Comparison of ENCODE assay signal across 21 cellular contexts in the genomic region with DNA sequence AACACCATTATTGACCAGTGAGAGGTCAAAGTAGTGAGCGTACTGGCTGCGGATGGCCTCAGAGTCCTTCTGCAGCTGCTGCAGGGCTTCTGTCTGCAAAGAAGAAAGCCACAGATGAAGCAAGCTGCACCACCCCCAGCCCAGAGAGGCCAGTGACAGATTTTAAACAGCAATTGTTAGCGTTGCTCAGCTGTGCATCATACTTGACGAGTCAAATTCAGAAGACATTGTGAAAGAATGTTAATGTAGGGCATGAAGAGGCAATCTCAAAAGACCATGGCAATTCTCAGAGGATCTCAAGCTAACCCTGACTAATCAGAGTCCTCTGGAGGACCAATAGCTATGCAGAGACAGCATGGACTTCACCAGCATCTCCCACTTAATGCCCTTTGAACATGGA. TPM values are rescaled to one million over a fixed set of nuclear protein-coding genes. Genes with fewer than 3 reads are reported as not detected.
DNase-seq lines count a peak whose midpoint lies in the region; ATAC-seq and TF ChIP-seq lines count a peak whose summit lies in the region.
"Had no signal": no experiment of that assay in that cellular context is flagged by ENCODE, and none has a peak within 500 bp of the region (broad histone marks: within the 10 kb centered on the region; RNA-seq: fewer than 3 reads in every experiment).

No MANE protein-coding gene starts in this region.

- CTCF ChIA-PET in activated CD4-positive, alpha-beta T cell treated with anti-CD3 and anti-CD28 coated beads for 36 hours (lab: Charles Lee) = no interaction called here

- peaks cover 5% of the 10 kb centered on the region for H3K27me3 Mint-ChIP-seq in nephron progenitor cell (ENCODE audit: low read depth, poor library complexity)
- H3K27me3 Mint-ChIP-seq in activated CD4-positive, alpha-beta T cell treated with anti-CD3 and anti-CD28 coated beads for 36 hours = no peaks in the 10 kb centered on the region
- H3K27me3 Mint-ChIP-seq: activated B cell treated with CpG ODN at 0.5 μM for 24 hours; central memory CD8-positive, alpha-beta T cell; T-helper 17 cell had no signal

- H3K9me3 Mint-ChIP-seq in nephron progenitor cell = peaks cover 46% of the 10 kb centered on the region
- no peaks in the 10 kb centered on the region for H3K9me3 Mint-ChIP-seq in activated CD4-positive, alpha-beta T cell treated with anti-CD3 and anti-CD28 coated beads for 36 hours (ENCODE audit: low read depth)
- H3K9me3 Mint-ChIP-seq: activated B cell treated with CpG ODN at 0.5 μM for 24 hours; central memory CD8-positive, alpha-beta T cell had no signal

- peaks cover 44% of the 10 kb centered on the region for H3K36me3 Mint-ChIP-seq in nephron progenitor cell (ENCODE audit: low read depth)
- H3K36me3 Mint-ChIP-seq in activated CD4-positive, alpha-beta T cell treated with anti-CD3 and anti-CD28 coated beads for 36 hours (ENCODE audit: low read depth) = peaks cover 25% of the 10 kb centered on the region

- no peak overlapping the region for H3K4me3 Mint-ChIP-seq in nephron progenitor cell
- no peak overlapping the region for H3K4me3 Mint-ChIP-seq in activated CD4-positive, alpha-beta T cell treated with anti-CD3 and anti-CD28 coated beads for 36 hours
- H3K4me3 Mint-ChIP-seq: activated B cell treated with CpG ODN at 0.5 μM for 24 hours; CD14-positive monocyte; central memory CD8-positive, alpha-beta T cell; T-helper 17 cell had no signal

- no peaks in the 10 kb centered on the region for H3K4me1 Mint-ChIP-seq in nephron progenitor cell
- peaks cover 28% of the 10 kb centered on the region for H3K4me1 Mint-ChIP-seq in activated CD4-positive, alpha-beta T cell treated with anti-CD3 and anti-CD28 coated beads for 36 hours

- POLR2A ChIA-PET in activated CD4-positive, alpha-beta T cell treated with anti-CD3 and anti-CD28 coated beads for 36 hours (lab: Charles Lee) = interaction anchor here (0.7 kb wide), 1 partner anchor 17 kb away, joined by 3 read pairs; the partner anchor contains the start of gene DKC1

- no peak for TF ChIP-seq CTCF in choroid plexus epithelial cell (conservative IDR thresholded peaks at IDR 0.05; ENCODE audit: low read depth, low read length)
- no peak for TF ChIP-seq CTCF in nephron progenitor cell (IDR thresholded peaks at IDR 0.05)

- DNase-seq in EL = peak; percentile 51
- peak; percentile 57 for DNase-seq in MV-4-11 (lab: John Stamatoyannopoulos, UW)
- DNase-seq in choroid plexus epithelial cell (ENCODE audit: low read depth) = peak; percentile 53
- no peak for DNase-seq in nephron progenitor cell
- DNase-seq in DMS79 treated with DMSO at 0.1 percent for 48 hours (lab: John Stamatoyannopoulos, UW) = no peak
- DNase-seq in activated CD4-positive, alpha-beta T cell treated with anti-CD3 and anti-CD28 coated beads for 36 hours = no peak
- DNase-seq in OCI-M1 (lab: John Stamatoyannopoulos, UW) = no peak
- DNase-seq in GOT3 (lab: John Stamatoyannopoulos, UW) = no peak
- DNase-seq: activated B cell treated with CpG ODN at 0.5 μM for 24 hours; DMS 273 treated with DMSO at 0.1 percent for 48 hours; effector CD4-positive, alpha-beta T cell; NCI-H2029 treated with DMSO at 0.1 percent for 48 hours; SIG-M5; T-helper 17 cell; thyroid gland had no signal

- no peak overlapping the region for H3K4me3 ChIP-seq in choroid plexus epithelial cell (ENCODE audit: low read depth, low read length)
- H3K4me3 ChIP-seq: esophagus muscularis mucosa, thyroid gland had no signal

- intact Hi-C loops in activated CD4-positive, alpha-beta T cell treated with anti-CD3 and anti-CD28 coated beads for 36 hours (cut with DNase I, micrococcal nuclease) = no loop called here

- peak overlapping the region; percentile 45 for H3K27ac Mint-ChIP-seq in nephron progenitor cell
- H3K27ac Mint-ChIP-seq in activated CD4-positive, alpha-beta T cell treated with anti-CD3 and anti-CD28 coated beads for 36 hours = no peak overlapping the region
- H3K27ac Mint-ChIP-seq: activated B cell treated with CpG ODN at 0.5 μM for 24 hours, T-helper 17 cell had no signal

- no peak for ATAC-seq in activated CD4-positive, alpha-beta T cell treated with anti-CD3 and anti-CD28 coated beads for 36 hours
- ATAC-seq: T-helper 17 cell had no signal

RNA-seq across cellular contexts. Expression of gene DKC1, which starts 16.6 kb away (rescaled TPM):
- total RNA-seq in activated CD4-positive, alpha-beta T cell treated with anti-CD3 and anti-CD28 coated beads for 36 hours = 100 to 1,000 TPM; 126 to 130 TPM

RNA-seq across cellular contexts. Expression of gene MPP1, which starts 26.0 kb away (rescaled TPM):
- 10 to 100 TPM; 24.1 to 27.6 TPM for total RNA-seq in activated CD4-positive, alpha-beta T cell treated with anti-CD3 and anti-CD28 coated beads for 36 hours

RNA-seq across cellular contexts. Expression of gene GAB3, which starts 28.4 kb away (rescaled TPM):
- 1 to 10 TPM; 2.1 to 2.9 TPM for total RNA-seq in activated CD4-positive, alpha-beta T cell treated with anti-CD3 and anti-CD28 coated beads for 36 hours

RNA-seq across cellular contexts. Expression of gene SMIM9, which starts 55.2 kb away (rescaled TPM):
- not detected for total RNA-seq in activated CD4-positive, alpha-beta T cell treated with anti-CD3 and anti-CD28 coated beads for 36 hours
- total RNA-seq: activated B cell treated with CpG ODN at 0.5 μM for 24 hours, esophagus muscularis mucosa, mononuclear cell, NCI-H460, renal cortical epithelial cell, T-helper 17 cell, thyroid gland had no signal

Comparison
In these comparisons a context has a peak if more than half of its experiments do, and no peak if none do; other contexts are left out.
1. DNase-seq: peak in EL (single experiment), MV-4-11 (single experiment) and choroid plexus epithelial cell (single experiment); none in nephron progenitor cell (single experiment), DMS79 treated with DMSO at 0.1 percent for 48 hours (single experiment), activated CD4-positive, alpha-beta T cell treated with anti-CD3 and anti-CD28 coated beads for 36 hours (single experiment), OCI-M1 (single experiment) and GOT3 (single experiment).